ENCODE assay signal across 8 cellular contexts in genomic region chr1:37477946-37478345, GRCh38. TPM values are rescaled to one million over a fixed set of nuclear protein-coding genes. Genes with fewer than 3 reads are reported as not detected.
DNase-seq lines count a peak whose midpoint lies in the region; ATAC-seq and TF ChIP-seq lines count a peak whose summit lies in the region.

No MANE protein-coding gene starts in this region.

- DNase-seq in Calu3 (peak; percentile 38), PC-3 (peak; percentile 26), colonic mucosa (no peak), NCI-H2107 treated with DMSO at 0.1 percent for 48 hours (lab: John Stamatoyannopoulos, UW; ENCODE audit: unreplicated experiment) (no peak), Kasumi-1 (lab: John Stamatoyannopoulos, UW) (no peak)
- DNase-seq in natural killer cell treated with Interleukin-12 subunit alpha and Interleukin-12 subunit beta and Interleukin-15 and Interleukin-18, amount 100 ng/mL, for 72 hours (ENCODE audit: low spot score) = no peak

- peaks cover 100% of the 10 kb centered on the region for H3K36me3 Mint-ChIP-seq in Calu3 (ENCODE audit: insufficient read depth, unreplicated experiment)
- peaks cover 33% of the 10 kb centered on the region for H3K36me3 Mint-ChIP-seq in natural killer cell treated with Interleukin-12 subunit alpha and Interleukin-12 subunit beta and Interleukin-15 and Interleukin-18, amount 100 ng/mL, for 72 hours

- H3K9me3 ChIP-seq in PC-3 (ENCODE audit: low read length) (no peaks in the 10 kb centered on the region), colonic mucosa (no peaks in the 10 kb centered on the region)

- peaks cover 34% of the 10 kb centered on the region for H3K4me1 Mint-ChIP-seq in Calu3 (ENCODE audit: low read depth, unreplicated experiment)
- H3K4me1 Mint-ChIP-seq in natural killer cell treated with Interleukin-12 subunit alpha and Interleukin-12 subunit beta and Interleukin-15 and Interleukin-18, amount 100 ng/mL, for 72 hours (ENCODE audit: low read depth in 2 of 2) = peaks cover 54 to 58% of the 10 kb centered on the region in 2 donors

- ATAC-seq in PC-3 = no peak
- ATAC-seq in natural killer cell treated with Interleukin-12 subunit alpha and Interleukin-12 subunit beta and Interleukin-15 and Interleukin-18, amount 100 ng/mL, for 72 hours = no peak
- no peak for ATAC-seq in GM18909 (IDR thresholded peaks at IDR 0.05; ENCODE audit: poor library complexity, unreplicated experiment)
- no peak for ATAC-seq in GM21381 (IDR thresholded peaks at IDR 0.05; ENCODE audit: unreplicated experiment)

- peaks cover 16% of the 10 kb centered on the region for H4K20me1 ChIP-seq in PC-3 (ENCODE audit: low read length)

- H3K27ac ChIP-seq in PC-3 (ENCODE audit: low read length) = peak overlapping the region; percentile 97
- H3K27ac ChIP-seq in colonic mucosa = peak overlapping the region; percentile 94

- peaks cover 88% of the 10 kb centered on the region for H3K79me2 ChIP-seq in PC-3 (ENCODE audit: low read length)

- H3K36me3 ChIP-seq in PC-3 (ENCODE audit: low read depth, low read length) (peaks cover 45% of the 10 kb centered on the region), colonic mucosa (peaks cover 25% of the 10 kb centered on the region)

- TF ChIP-seq CTCF in Calu3 (IDR thresholded peaks at IDR 0.05; ENCODE audit: unreplicated experiment) (no peak), PC-3 (conservative IDR thresholded peaks at IDR 0.05; ENCODE audit: low read depth, low read length) (no peak), colonic mucosa (IDR thresholded peaks at IDR 0.05) (no peak)

- CTCF ChIA-PET in Calu3 (lab: Charles Lee) (interaction anchor here (0.5 to 2.5 kb wide), 3 partner anchors 9 to 1000 kb away, joined by 3 to 21 read pairs (median 8); no protein-coding TSS in a partner anchor), PC-3 (lab: Charles Lee) (interaction anchor here (0.7 to 1.5 kb wide), 2 partner anchors 9 to 140 kb away, joined by 4 to 16 read pairs; no protein-coding TSS in a partner anchor)

- no peak overlapping the region for H2AFZ ChIP-seq in PC-3 (ENCODE audit: low read length)

- H3K27me3 Mint-ChIP-seq in Calu3 (ENCODE audit: unreplicated experiment) = no peaks in the 10 kb centered on the region
- H3K27me3 Mint-ChIP-seq in natural killer cell treated with Interleukin-12 subunit alpha and Interleukin-12 subunit beta and Interleukin-15 and Interleukin-18, amount 100 ng/mL, for 72 hours = no peaks in the 10 kb centered on the region

- POLR2A ChIA-PET in PC-3 (lab: Charles Lee; ENCODE audit: unreplicated experiment) = no interaction called here

- peak overlapping the region; percentile 90 for H3K4me3 Mint-ChIP-seq in Calu3 (ENCODE audit: low read depth, unreplicated experiment)
- peak overlapping the region; percentile 90 for H3K4me3 Mint-ChIP-seq in natural killer cell treated with Interleukin-12 subunit alpha and Interleukin-12 subunit beta and Interleukin-15 and Interleukin-18, amount 100 ng/mL, for 72 hours

- no peaks in the 10 kb centered on the region for H3K9me3 Mint-ChIP-seq in Calu3 (ENCODE audit: low read depth, unreplicated experiment)
- no peaks in the 10 kb centered on the region for H3K9me3 Mint-ChIP-seq in natural killer cell treated with Interleukin-12 subunit alpha and Interleukin-12 subunit beta and Interleukin-15 and Interleukin-18, amount 100 ng/mL, for 72 hours

- intact Hi-C loops in Calu3 (cut with micrococcal nuclease; ENCODE audit: unreplicated experiment) (no loop called here), PC-3 (cut with micrococcal nuclease) (loop anchor here (2.0 to 5.0 kb wide), 2 partner anchors 37 to 59 kb away; partner anchors contain the start of gene MEAF6), colonic mucosa (cut with DNase I) (no loop called here)

- no TSS peak for BruUV-seq in Calu3 (replicated peaks; lab: Mats Ljungman, UMichigan)
- BruUV-seq in PC-3 (replicated peaks; lab: Mats Ljungman, UMichigan) = no TSS peak

- no peaks in the 10 kb centered on the region for H3F3A ChIP-seq in PC-3 (ENCODE audit: low read length, unreplicated experiment)

- H3K4me1 ChIP-seq in PC-3 (ENCODE audit: insufficient read depth, low read length) = peaks cover 57% of the 10 kb centered on the region
- peaks cover 12% of the 10 kb centered on the region for H3K4me1 ChIP-seq in colonic mucosa

- peak overlapping the region; percentile 100 for H3K27ac Mint-ChIP-seq in Calu3 (ENCODE audit: unreplicated experiment)
- H3K27ac Mint-ChIP-seq in natural killer cell treated with Interleukin-12 subunit alpha and Interleukin-12 subunit beta and Interleukin-15 and Interleukin-18, amount 100 ng/mL, for 72 hours = peak overlapping the region; percentile 99

- H3K9me2 ChIP-seq in PC-3 (replicated peaks; ENCODE audit: low read length) = no peaks in the 10 kb centered on the region

- H3K4me2 ChIP-seq in PC-3 (ENCODE audit: low read length) = peak overlapping the region; percentile 100

- H3K9ac ChIP-seq in PC-3 (ENCODE audit: low read length) (peak overlapping the region; percentile 89), colonic mucosa (ENCODE audit: low read depth in 2 of 2, low read length in 2 of 2) (peak overlapping the region; percentile 96 to 99)

- H3K4me3 ChIP-seq in PC-3 (ENCODE audit: low read length) (peak overlapping the region; percentile 71), colonic mucosa (peak overlapping the region; percentile 92)

- H3K27me3 ChIP-seq in PC-3 (ENCODE audit: low read length) = no peaks in the 10 kb centered on the region
- no peaks in the 10 kb centered on the region for H3K27me3 ChIP-seq in colonic mucosa

RNA-seq across cellular contexts. Expression of gene ZC3H12A, which starts 3.6 kb away (rescaled TPM):
- total RNA-seq in Calu3 (2022) (64.4 and 94.1 TPM in 2 replicates), PC-3 (2014; rRNA removed) (45.3 and 65.1 TPM in 2 replicates), colonic mucosa (10 to 100 TPM; 18.2 to 35.4 TPM)
- total RNA-seq in natural killer cell treated with Interleukin-12 subunit alpha and Interleukin-12 subunit beta and Interleukin-15 and Interleukin-18, amount 100 ng/mL, for 72 hours = 100 to 1,000 TPM; 109 to 198 TPM

RNA-seq across cellular contexts. Expression of gene MEAF6, which starts 36.6 kb away (rescaled TPM):
- 60.1 and 70.8 TPM in 2 replicates for total RNA-seq in Calu3 (2022)
- 87.0 and 90.9 TPM in 2 replicates for total RNA-seq in PC-3 (2014; rRNA removed)
- total RNA-seq in colonic mucosa = 10 to 100 TPM; 32.9 to 40.6 TPM
- total RNA-seq in natural killer cell treated with Interleukin-12 subunit alpha and Interleukin-12 subunit beta and Interleukin-15 and Interleukin-18, amount 100 ng/mL, for 72 hours = 10 to 100 TPM; 49.2 to 53.2 TPM

Comparison
In these comparisons a context has a peak if more than half of its experiments do, and no peak if none do; other contexts are left out.
1. DNase-seq: peak in Calu3 (single experiment) and PC-3 (single experiment); none in colonic mucosa (single experiment), natural killer cell treated with Interleukin-12 subunit alpha and Interleukin-12 subunit beta and Interleukin-15 and Interleukin-18, amount 100 ng/mL, for 72 hours (single experiment), NCI-H2107 treated with DMSO at 0.1 percent for 48 hours (single experiment) and Kasumi-1 (0 of 2).